28 cellular contexts compared by ENCODE assay signal in the genomic region with DNA sequence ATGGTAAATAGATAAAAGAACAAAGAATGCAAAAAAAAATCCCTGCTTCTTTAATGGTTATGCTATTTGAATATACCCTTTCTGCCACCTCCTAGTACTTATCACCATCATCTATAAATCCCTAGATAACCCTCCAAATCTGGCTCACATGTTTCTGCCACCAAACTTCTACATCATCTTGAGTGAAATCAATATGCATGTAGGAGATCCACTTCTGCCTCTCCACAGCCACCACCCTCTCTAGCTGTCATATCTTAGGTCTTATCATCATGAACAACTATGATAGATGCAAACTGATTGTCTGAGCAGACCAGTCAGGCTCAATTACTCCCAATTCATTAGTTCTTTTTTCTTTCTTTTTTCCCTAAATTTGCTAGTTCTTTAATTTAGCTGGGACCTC.
"Had no signal": no experiment of that assay in that cellular context is flagged by ENCODE, and none has a peak within 500 bp of the region (broad histone marks: within the 10 kb centered on the region; RNA-seq: fewer than 3 reads in every experiment).

No MANE protein-coding gene starts in this region.

- FAIRE-seq: urothelium cell line had no signal

- ATAC-seq: stimulated activated effector memory CD8-positive, alpha-beta T cell treated with anti-CD3 and anti-CD28 coated beads, Interleukin-12 subunit alpha, Interleukin-12 subunit beta, amount 100 ng/mL, for 72 hours; stimulated activated memory B cell treated with anti-CD40 and anti-IgM and Interleukin-4, amounts not matched to agents 10 μg/mL and 1 μg/mL and 100 μg/mL, for 72 hours; stimulated activated naive B cell treated with anti-CD40 and anti-IgM and Interleukin-4, amounts not matched to agents 10 μg/mL and 1 μg/mL and 100 μg/mL, for 72 hours; stimulated activated naive CD8-positive, alpha-beta T cell treated with anti-CD3 and anti-CD28 coated beads, Interleukin-15, amount 100 ng/mL, for 72 hours; stimulated activated naive CD8-positive, alpha-beta T cell treated with anti-CD3 and anti-CD28 coated beads, Interleukin-15, Interleukin-2, amounts not matched to agents 100 U/mL and 50 U/mL, for 24 hours; upper lobe of right lung had no signal

- H3K4me3 Mint-ChIP-seq: stimulated activated effector memory CD8-positive, alpha-beta T cell treated with anti-CD3 and anti-CD28 coated beads, Interleukin-12 subunit alpha, Interleukin-12 subunit beta, amount 100 ng/mL, for 72 hours; stimulated activated memory B cell treated with anti-CD40 and anti-IgM and Interleukin-4, amounts not matched to agents 10 μg/mL and 1 μg/mL and 100 μg/mL, for 72 hours; stimulated activated naive B cell treated with anti-CD40 and anti-IgM and Interleukin-4, amounts not matched to agents 10 μg/mL and 1 μg/mL and 100 μg/mL, for 72 hours; stimulated activated naive CD8-positive, alpha-beta T cell treated with anti-CD3 and anti-CD28 coated beads, Interleukin-15, amount 100 ng/mL, for 72 hours; stimulated activated naive CD8-positive, alpha-beta T cell treated with anti-CD3 and anti-CD28 coated beads, Interleukin-15, Interleukin-2, amounts not matched to agents 100 ng/mL and 50 ng/mL, for 24 hours; type B pancreatic cell had no signal

- H3K4me1 Mint-ChIP-seq: stimulated activated naive CD8-positive, alpha-beta T cell treated with anti-CD3 and anti-CD28 coated beads, Interleukin-15, amount 100 ng/mL, for 72 hours had no signal

- H3K9me3 Mint-ChIP-seq: stimulated activated effector memory CD8-positive, alpha-beta T cell treated with anti-CD3 and anti-CD28 coated beads, Interleukin-12 subunit alpha, Interleukin-12 subunit beta, amount 100 ng/mL, for 72 hours; stimulated activated memory B cell treated with anti-CD40 and anti-IgM and Interleukin-4, amounts not matched to agents 10 μg/mL and 1 μg/mL and 100 μg/mL, for 72 hours; stimulated activated naive B cell treated with anti-CD40 and anti-IgM and Interleukin-4, amounts not matched to agents 10 μg/mL and 1 μg/mL and 100 μg/mL, for 72 hours; stimulated activated naive CD8-positive, alpha-beta T cell treated with anti-CD3 and anti-CD28 coated beads, Interleukin-15, amount 100 ng/mL, for 72 hours; stimulated activated naive CD8-positive, alpha-beta T cell treated with anti-CD3 and anti-CD28 coated beads, Interleukin-15, Interleukin-2, amounts not matched to agents 100 ng/mL and 50 ng/mL, for 24 hours; type B pancreatic cell had no signal

- H3K9me3 ChIP-seq: stomach, suprapubic skin, testis, thoracic aorta, thyroid gland, tibial artery, tibial nerve, transverse colon, upper lobe of left lung, upper lobe of right lung, uterus, vagina had no signal

- H3K36me3 ChIP-seq: thoracic aorta, thyroid gland, upper lobe of left lung, upper lobe of right lung, uterus had no signal

- DNase-seq: stimulated activated CD4-positive, alpha-beta T cell treated with anti-CD3 and anti-CD28 coated beads, Interleukin-2, amount 100 ng/mL, for 48 hours; stimulated activated CD4-positive, alpha-beta T cell treated with anti-CD3 and anti-CD28 coated beads, Interleukin-4, amount 100 ng/mL, for 1 hour; stimulated activated CD4-positive, alpha-beta T cell treated with anti-CD3 and anti-CD28 coated beads, Interleukin-4, amount 100 ng/mL, for 24 hours; stimulated activated CD4-positive, alpha-beta T cell treated with anti-CD3 and anti-CD28 coated beads, Interleukin-4, amount 100 ng/mL, for 4 hours; stimulated activated CD8-positive, alpha-beta memory T cell treated with anti-CD3 and anti-CD28 coated beads, Interleukin-4, amount 100 ng/mL, for 48 hours; stimulated activated naive B cell treated with anti-CD40 and anti-IgM and Interleukin-4, amounts not matched to agents 10 μg/mL and 1 μg/mL and 100 μg/mL, for 72 hours; stimulated activated naive CD4-positive, alpha-beta T cell; stimulated activated naive CD4-positive, alpha-beta T cell treated with Interleukin-2 at 50 U/mL for 16 hours; stimulated activated naive CD8-positive, alpha-beta T cell treated with anti-CD3 and anti-CD28 coated beads, Interleukin-15, amount 100 ng/mL, for 72 hours; stimulated activated naive CD8-positive, alpha-beta T cell treated with anti-CD3 and anti-CD28 coated beads, Interleukin-15, Interleukin-2, amounts not matched to agents 100 U/mL and 50 U/mL, for 24 hours; stomach; substantia nigra; testis; thyroid gland; tibial artery; transverse colon; upper lobe of left lung; upper lobe of right lung; uterus had no signal

- H3K27ac ChIP-seq: stomach, suprapubic skin, testis, thoracic aorta, thyroid gland, tibial artery, tibial nerve, transverse colon, upper lobe of left lung, upper lobe of right lung, uterus, vagina had no signal

- H3K27me3 ChIP-seq: stomach, suprapubic skin, testis, thyroid gland, tibial artery, tibial nerve, transverse colon, upper lobe of left lung, upper lobe of right lung, uterus, vagina had no signal

- H3K4me3 ChIP-seq: stomach, suprapubic skin, testis, thoracic aorta, thyroid gland, tibial artery, tibial nerve, transverse colon, upper lobe of left lung, upper lobe of right lung, uterus, vagina had no signal

- H3K27me3 Mint-ChIP-seq: stimulated activated memory B cell treated with anti-CD40 and anti-IgM and Interleukin-4, amounts not matched to agents 10 μg/mL and 1 μg/mL and 100 μg/mL, for 72 hours; stimulated activated naive B cell treated with anti-CD40 and anti-IgM and Interleukin-4, amounts not matched to agents 10 μg/mL and 1 μg/mL and 100 μg/mL, for 72 hours; stimulated activated naive CD8-positive, alpha-beta T cell treated with anti-CD3 and anti-CD28 coated beads, Interleukin-15, amount 100 ng/mL, for 72 hours; stimulated activated naive CD8-positive, alpha-beta T cell treated with anti-CD3 and anti-CD28 coated beads, Interleukin-15, Interleukin-2, amounts not matched to agents 100 ng/mL and 50 ng/mL, for 24 hours; type B pancreatic cell had no signal

- H3K27ac Mint-ChIP-seq: stimulated activated effector memory CD8-positive, alpha-beta T cell treated with anti-CD3 and anti-CD28 coated beads, Interleukin-12 subunit alpha, Interleukin-12 subunit beta, amount 100 ng/mL, for 72 hours; stimulated activated memory B cell treated with anti-CD40 and anti-IgM and Interleukin-4, amounts not matched to agents 10 μg/mL and 1 μg/mL and 100 μg/mL, for 72 hours; stimulated activated naive B cell treated with anti-CD40 and anti-IgM and Interleukin-4, amounts not matched to agents 10 μg/mL and 1 μg/mL and 100 μg/mL, for 72 hours; stimulated activated naive CD8-positive, alpha-beta T cell treated with anti-CD3 and anti-CD28 coated beads, Interleukin-15, amount 100 ng/mL, for 72 hours; stimulated activated naive CD8-positive, alpha-beta T cell treated with anti-CD3 and anti-CD28 coated beads, Interleukin-15, Interleukin-2, amounts not matched to agents 100 ng/mL and 50 ng/mL, for 24 hours; type B pancreatic cell had no signal

- H3K4me1 ChIP-seq: stomach, suprapubic skin, testis, thyroid gland, tibial artery, tibial nerve, transverse colon, upper lobe of left lung, upper lobe of right lung, uterus, vagina had no signal
